In the genomic region with DNA sequence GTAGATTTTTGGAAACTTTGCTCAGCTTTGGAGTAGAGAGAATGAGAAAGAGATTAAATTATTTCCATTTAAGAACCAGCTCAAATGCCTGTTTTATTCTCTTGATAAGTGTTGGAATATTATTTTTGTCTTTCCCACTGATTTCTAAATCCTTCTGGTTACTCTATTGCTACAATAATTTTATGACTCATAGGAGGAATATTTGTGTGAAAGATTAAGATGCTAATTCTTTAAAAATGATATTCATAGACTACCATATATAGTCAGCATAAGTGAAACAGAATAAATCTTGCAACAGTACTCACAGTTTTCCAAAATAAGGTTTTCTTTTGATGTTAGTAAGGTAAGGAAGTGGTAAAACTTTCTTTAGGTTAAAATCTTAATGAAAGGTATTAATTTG, we compare ENCODE assay signal across 13 cellular contexts.
A peak's percentile ranks its signal among the peaks of the same experiment; 100 is the strongest.
DNase-seq lines count a peak whose midpoint lies in the region; ATAC-seq and TF ChIP-seq lines count a peak whose summit lies in the region.
"Had no signal": no experiment of that assay in that cellular context is flagged by ENCODE, and none has a peak within 500 bp of the region (broad histone marks: within the 10 kb centered on the region; RNA-seq: fewer than 3 reads in every experiment).

No MANE protein-coding gene starts in this region.

- DNase-seq in Right ventricle myocardium inferior (ENCODE audit: missing footprints) (no peak), cardiac septum (ENCODE audit: low spot score) (no peak), esophagus squamous epithelium (lab: John Stamatoyannopoulos, UW) (no peak), aorta (no peak), neural progenitor cell (ENCODE audit: low spot score) (no peak)
- no peak for DNase-seq in activated CD4-positive, alpha-beta T cell treated with anti-CD3 and anti-CD28 coated beads, Interleukin-2, amount 50 U/mL, for 4 hours
- DNase-seq: activated effector memory CD4-positive, alpha-beta T cell treated with Interleukin-2 at 50 U/mL for 16 hours; left colon; NCI-H1105 treated with DMSO at 0.1 percent for 48 hours; retina had no signal

- no peaks in the 10 kb centered on the region for H4K20me1 ChIP-seq in neural progenitor cell (ENCODE audit: low read depth)

- peaks cover 11% of the 10 kb centered on the region for H3K9me3 Mint-ChIP-seq in neural progenitor cell

- no peak overlapping the region for H3K9ac ChIP-seq in neural progenitor cell

- H3K9me3 ChIP-seq in esophagus squamous epithelium, result no peaks in the 10 kb centered on the region
- H3K9me3 ChIP-seq in muscle layer of duodenum (ENCODE audit: control insufficient read depth in 1 of 2, low read length in 2 of 2), result no peaks in the 10 kb centered on the region
- no peaks in the 10 kb centered on the region for H3K9me3 ChIP-seq in aorta (ENCODE audit: control insufficient read depth, low read length)
- H3K9me3 ChIP-seq in neural progenitor cell (ENCODE audit: low read depth), result no peaks in the 10 kb centered on the region

- H2AFZ ChIP-seq in neural progenitor cell (replicated peaks), result no peak overlapping the region

- intact Hi-C loops in Right ventricle myocardium inferior (cut with DNase I), result no loop called here
- intact Hi-C loops in cardiac septum (cut with DNase I), result no loop called here
- intact Hi-C loops in esophagus squamous epithelium (cut with DNase I), result no loop called here
- intact Hi-C loops in aorta (cut with DNase I), result loop anchor here in 1 of 2 donors (5.0 kb wide), 2 partner anchors 46 to 59 kb away; a partner anchor contains a TSS

- peaks cover 51% of the 10 kb centered on the region for H3K36me3 Mint-ChIP-seq in neural progenitor cell

- no peak for TF ChIP-seq POLR2A in esophagus squamous epithelium (IDR thresholded peaks at IDR 0.05)

- ATAC-seq in Right ventricle myocardium inferior, result peak; percentile 28
- peak; percentile 77 for ATAC-seq in aorta (ENCODE audit: low FRiP score)
- no peak for ATAC-seq in GM18511 (IDR thresholded peaks at IDR 0.05; ENCODE audit: unreplicated experiment)
- ATAC-seq: left colon had no signal

- H3K27me3 ChIP-seq in esophagus squamous epithelium, result no peaks in the 10 kb centered on the region
- H3K27me3 ChIP-seq in muscle layer of duodenum (ENCODE audit: low read depth, low read length), result no peaks in the 10 kb centered on the region
- no peaks in the 10 kb centered on the region for H3K27me3 ChIP-seq in aorta (ENCODE audit: control insufficient read depth in 1 of 2, insufficient read depth in 2 of 2, low read length in 1 of 2)
- no peaks in the 10 kb centered on the region for H3K27me3 ChIP-seq in neural progenitor cell

- no peak overlapping the region for H3K27ac Mint-ChIP-seq in neural progenitor cell

- H3K4me3 ChIP-seq in esophagus squamous epithelium (peak overlapping the region in 1 of 4 donors; percentile 22), muscle layer of duodenum (ENCODE audit: low read depth in 1 of 2, low read length in 2 of 2) (no peak overlapping the region), aorta (ENCODE audit: low read length in 2 of 2) (peak overlapping the region in 1 of 2 donors; percentile 34), neural progenitor cell (no peak overlapping the region)

- no peak overlapping the region for H3K4me3 Mint-ChIP-seq in neural progenitor cell

- H3K4me1 ChIP-seq in esophagus squamous epithelium (peaks cover 0 to 68% (median 28%) of the 10 kb centered on the region in 3 donors), muscle layer of duodenum (ENCODE audit: control insufficient read depth in 1 of 2, insufficient read depth in 2 of 2, low read length in 2 of 2) (peaks cover 0 to 4% of the 10 kb centered on the region in 2 donors), aorta (ENCODE audit: control insufficient read depth in 1 of 2, insufficient read depth in 2 of 2, low read length in 2 of 2) (peaks cover 0 to 9% of the 10 kb centered on the region in 2 donors), neural progenitor cell (no peaks in the 10 kb centered on the region)

- TF ChIP-seq CTCF in esophagus squamous epithelium (IDR thresholded peaks at IDR 0.05) (no peak), neural progenitor cell (IDR thresholded peaks at IDR 0.05) (no peak)

- H3K4me2 ChIP-seq in neural progenitor cell, result no peak overlapping the region

- H3K27ac ChIP-seq in esophagus squamous epithelium (peak overlapping the region; percentile 67 to 85 (median 78)), muscle layer of duodenum (ENCODE audit: low read length) (peak overlapping the region; percentile 58), aorta (ENCODE audit: low read depth in 1 of 2, low read length in 2 of 2) (no peak overlapping the region), neural progenitor cell (no peak overlapping the region)
- H3K27ac ChIP-seq: 22Rv1 had no signal

- peaks cover 6% of the 10 kb centered on the region for H3K4me1 Mint-ChIP-seq in neural progenitor cell

- no peaks in the 10 kb centered on the region for H3F3A ChIP-seq in neural progenitor cell (ENCODE audit: low read depth)

- peaks cover 0 to 22% (median 0%) of the 10 kb centered on the region in 3 donors for H3K36me3 ChIP-seq in esophagus squamous epithelium
- H3K36me3 ChIP-seq in muscle layer of duodenum (ENCODE audit: control insufficient read depth in 1 of 2, insufficient read depth in 2 of 2, low read length in 2 of 2), result peaks cover 0 to 8% of the 10 kb centered on the region in 2 donors
- peaks cover 0 to 5% of the 10 kb centered on the region in 2 donors for H3K36me3 ChIP-seq in aorta (ENCODE audit: control insufficient read depth in 1 of 2, insufficient read depth in 2 of 2, low read length in 1 of 2)
- H3K36me3 ChIP-seq in neural progenitor cell, result no peaks in the 10 kb centered on the region

- H3K27me3 Mint-ChIP-seq in neural progenitor cell (ENCODE audit: insufficient read depth, low read depth), result peaks cover 2% of the 10 kb centered on the region

- H3K79me2 ChIP-seq in neural progenitor cell (ENCODE audit: low read depth), result peaks cover 9% of the 10 kb centered on the region

Comparison
In these comparisons a context has a peak if more than half of its experiments do, and no peak if none do; other contexts are left out.
1. H3K27ac ChIP-seq: peak in esophagus squamous epithelium (4 of 4) and muscle layer of duodenum (single experiment); none in aorta (0 of 2) and neural progenitor cell (single experiment).